In genomic region chr15:58229297-58229768, GRCh38 we compare ENCODE assay signal across 10 cellular contexts.
DNase-seq lines count a peak whose midpoint lies in the region.
"Had no signal": no experiment of that assay in that cellular context is flagged by ENCODE, and none has a peak within 500 bp of the region (broad histone marks: within the 10 kb centered on the region; RNA-seq: fewer than 3 reads in every experiment).

No MANE protein-coding gene starts in this region.

- DNase-seq in NCI-H1105 treated with DMSO at 0.1 percent for 48 hours (lab: John Stamatoyannopoulos, UW) (peak; percentile 10), NCI-H1105 (lab: John Stamatoyannopoulos, UW) (no peak), caudate nucleus (lab: John Stamatoyannopoulos, UW) (peak in 45 of 61 donors; percentile 10 to 81 (median 37)), inferior parietal cortex (ENCODE audit: extremely low spot score) (peak; percentile 72), NK-92 (lab: John Stamatoyannopoulos, UW; ENCODE audit: unreplicated experiment) (no peak), DMS53 (lab: John Stamatoyannopoulos, UW) (no peak)
- no peak for DNase-seq in activated CD4-positive, alpha-beta T cell treated with anti-CD3 and anti-CD28 coated beads for 1 hour
- DNase-seq: RPMI8226 had no signal

- H3K4me1 ChIP-seq in skeletal muscle tissue (ENCODE audit: control insufficient read depth in 3 of 3, insufficient read depth in 3 of 3, low read length in 3 of 3), result peaks cover 18 to 29% (median 24%) of the 10 kb centered on the region in 3 donors

- H3K9ac ChIP-seq in skeletal muscle tissue (ENCODE audit: low read depth in 1 of 3, low read length in 3 of 3), result no peak overlapping the region

- H3K27me3 ChIP-seq in skeletal muscle tissue (ENCODE audit: control insufficient read depth in 3 of 3, insufficient read depth in 3 of 3, low read length in 3 of 3), result no peaks in the 10 kb centered on the region

- H3K36me3 ChIP-seq in skeletal muscle tissue (ENCODE audit: control insufficient read depth in 3 of 3, insufficient read depth in 3 of 3, low read length in 3 of 3), result no peaks in the 10 kb centered on the region
- H3K36me3 ChIP-seq: prostate gland had no signal

- no peaks in the 10 kb centered on the region for H3K9me3 ChIP-seq in skeletal muscle tissue (ENCODE audit: control insufficient read depth in 3 of 3, low read length in 3 of 3)
- H3K9me3 ChIP-seq: prostate gland had no signal

- H3K4me3 ChIP-seq in skeletal muscle tissue (ENCODE audit: low read length in 3 of 3), result peak overlapping the region in 2 of 3 donors; percentile 25 to 41
- H3K4me3 ChIP-seq: prostate gland had no signal

- peak overlapping the region; percentile 93 for H3K27ac ChIP-seq in caudate nucleus (ENCODE audit: low read depth, low read length)
- peak overlapping the region; percentile 75 for H3K27ac ChIP-seq in skeletal muscle tissue (ENCODE audit: low read depth, low read length)

Comparison
In these comparisons a context has a peak if more than half of its experiments do, and no peak if none do; other contexts are left out.
1. DNase-seq: peak in NCI-H1105 treated with DMSO at 0.1 percent for 48 hours (single experiment), caudate nucleus (45 of 61) and inferior parietal cortex (single experiment); none in NCI-H1105 (single experiment), NK-92 (single experiment), activated CD4-positive, alpha-beta T cell treated with anti-CD3 and anti-CD28 coated beads for 1 hour (single experiment) and DMS53 (single experiment).